Comparison of ENCODE assay signal across 14 cellular contexts in genomic region chr21:44956356-44957046, GRCh38.
"Had no signal": no experiment of that assay in that cellular context is flagged by ENCODE, and none has a peak within 500 bp of the region (broad histone marks: within the 10 kb centered on the region; RNA-seq: fewer than 3 reads in every experiment).

No MANE protein-coding gene starts in this region.

- H3K27ac Mint-ChIP-seq: activated CD8-positive, alpha-beta T cell treated with anti-CD3 and anti-CD28 coated beads for 36 hours; activated naive CD4-positive, alpha-beta T cell treated with anti-CD3 and anti-CD28 coated beads, Interleukin-2, amount 10 ng/mL, durations not matched to agents 7 days and 5 days; stimulated activated naive B cell treated with anti-CD40 and anti-IgM and Interleukin-4, amounts not matched to agents 10 μg/mL and 1 μg/mL and 100 μg/mL, for 72 hours had no signal

- H3K4me1 Mint-ChIP-seq: activated naive CD4-positive, alpha-beta T cell treated with anti-CD3 and anti-CD28 coated beads, Interleukin-2, amount 10 ng/mL, durations not matched to agents 7 days and 5 days had no signal

- H3K9me3 ChIP-seq: neutrophil, right lobe of liver had no signal

- H3K27me3 ChIP-seq: brain microvascular endothelial cell, neutrophil, right lobe of liver had no signal

- H3K4me3 Mint-ChIP-seq: activated CD8-positive, alpha-beta T cell treated with anti-CD3 and anti-CD28 coated beads for 36 hours; activated naive CD4-positive, alpha-beta T cell treated with anti-CD3 and anti-CD28 coated beads, Interleukin-2, amount 10 ng/mL, durations not matched to agents 7 days and 5 days; activated T-helper 17 cell treated with anti-CD3 and anti-CD28 coated beads, Interleukin-2, amount 50 U/mL, for 72 hours; stimulated activated naive B cell treated with anti-CD40 and anti-IgM and Interleukin-4, amounts not matched to agents 10 μg/mL and 1 μg/mL and 100 μg/mL, for 72 hours; type B pancreatic cell had no signal

- H3K9me3 Mint-ChIP-seq: activated CD8-positive, alpha-beta T cell treated with anti-CD3 and anti-CD28 coated beads for 36 hours; activated naive CD4-positive, alpha-beta T cell treated with anti-CD3 and anti-CD28 coated beads, Interleukin-2, amount 10 ng/mL, durations not matched to agents 7 days and 5 days; activated T-helper 17 cell treated with anti-CD3 and anti-CD28 coated beads, Interleukin-2, amount 50 U/mL, for 72 hours; stimulated activated naive B cell treated with anti-CD40 and anti-IgM and Interleukin-4, amounts not matched to agents 10 μg/mL and 1 μg/mL and 100 μg/mL, for 72 hours; type B pancreatic cell had no signal

- H3K36me3 ChIP-seq: right lobe of liver had no signal

- H3K27ac ChIP-seq: brain microvascular endothelial cell, neutrophil, right lobe of liver had no signal

- H3K27me3 Mint-ChIP-seq: activated CD8-positive, alpha-beta T cell treated with anti-CD3 and anti-CD28 coated beads for 36 hours; activated naive CD4-positive, alpha-beta T cell treated with anti-CD3 and anti-CD28 coated beads, Interleukin-2, amount 10 ng/mL, durations not matched to agents 7 days and 5 days; activated T-helper 17 cell treated with anti-CD3 and anti-CD28 coated beads, Interleukin-2, amount 50 U/mL, for 72 hours; stimulated activated naive B cell treated with anti-CD40 and anti-IgM and Interleukin-4, amounts not matched to agents 10 μg/mL and 1 μg/mL and 100 μg/mL, for 72 hours; type B pancreatic cell had no signal

- ATAC-seq: activated CD8-positive, alpha-beta T cell treated with anti-CD3 and anti-CD28 coated beads for 36 hours; activated T-helper 17 cell treated with anti-CD3 and anti-CD28 coated beads, Interleukin-2, amount 50 U/mL, for 72 hours; left lobe of liver; right lobe of liver; stimulated activated naive B cell treated with anti-CD40 and anti-IgM and Interleukin-4, amounts not matched to agents 10 μg/mL and 1 μg/mL and 100 μg/mL, for 72 hours had no signal

- H3K4me3 ChIP-seq: right lobe of liver, SK-N-MC had no signal

- DNase-seq: activated CD4-positive, alpha-beta T cell treated with anti-CD3 and anti-CD28 coated beads for 4 hours; activated CD8-positive, alpha-beta T cell treated with anti-CD3 and anti-CD28 coated beads for 36 hours; activated naive CD4-positive, alpha-beta T cell treated with anti-CD3 and anti-CD28 coated beads, Interleukin-2, amount 10 ng/mL, durations not matched to agents 7 days and 5 days; brain microvascular endothelial cell; cerebellar nuclear complex; stimulated activated CD4-positive, alpha-beta T cell treated with anti-CD3 and anti-CD28 coated beads, Interleukin-2, amount 100 ng/mL, for 24 hours; stimulated activated naive B cell treated with anti-CD40 and anti-IgM and Interleukin-4, amounts not matched to agents 10 μg/mL and 1 μg/mL and 100 μg/mL, for 72 hours; T-helper 1 cell had no signal
